In the genomic region with DNA sequence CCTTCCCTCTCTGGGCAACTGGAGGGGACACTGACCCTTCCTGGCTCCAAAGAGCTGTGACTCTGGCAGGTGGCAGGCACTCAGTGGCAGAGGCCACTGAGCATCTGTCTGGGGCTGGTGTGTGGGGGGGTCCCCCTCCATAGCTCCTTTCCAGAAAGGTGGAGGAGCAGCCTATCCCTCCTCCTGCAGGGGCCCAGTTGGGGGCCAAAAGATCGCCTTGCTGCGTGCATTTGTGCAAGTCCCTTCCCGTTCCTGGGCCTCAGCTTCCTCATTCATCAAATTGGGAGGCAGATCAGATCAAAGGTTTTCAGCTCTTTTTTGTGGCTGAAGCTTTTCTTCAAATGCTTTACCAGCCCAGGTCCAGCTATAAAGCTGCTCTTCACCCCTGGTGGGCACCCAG, we compare ENCODE assay signal across 17 cellular contexts.
"Had no signal": no experiment of that assay in that cellular context is flagged by ENCODE, and none has a peak within 500 bp of the region (broad histone marks: within the 10 kb centered on the region; RNA-seq: fewer than 3 reads in every experiment).

No MANE protein-coding gene starts in this region.

- H3K27ac Mint-ChIP-seq: activated B cell treated with CpG ODN at 0.5 μM for 24 hours; activated CD4-positive, alpha-beta T cell treated with anti-CD3 and anti-CD28 coated beads, Interleukin-2, amount 10 ng/mL, durations not matched to agents 24 days and 14 days; activated T-helper 2 cell treated with anti-CD3 and anti-CD28 coated beads, Interferon-gamma antibody, Interleukin-2, Interleukin-4, amounts not matched to agents 10 μg/mL and 5 μg/mL and 100 μg/mL, durations not matched to agents 14 hours and 24 hours and 36 hours; natural killer cell treated with Interleukin-12 subunit alpha and Interleukin-12 subunit beta and Interleukin-15 and Interleukin-18, amount 100 ng/mL, for 72 hours; stimulated activated naive CD8-positive, alpha-beta T cell treated with anti-CD3 and anti-CD28 coated beads, Interleukin-15, Interleukin-2, amounts not matched to agents 100 ng/mL and 50 ng/mL, for 24 hours had no signal

- H3K36me3 Mint-ChIP-seq: natural killer cell treated with Interleukin-12 subunit alpha and Interleukin-12 subunit beta and Interleukin-15 and Interleukin-18, amount 100 ng/mL, for 72 hours had no signal

- DNase-seq: activated B cell treated with CpG ODN at 0.5 μM for 24 hours; activated CD8-positive, alpha-beta memory T cell treated with anti-CD3 and anti-CD28 coated beads for 24 hours; activated naive CD4-positive, alpha-beta T cell treated with anti-CD3 and anti-CD28 coated beads, Interleukin-2, amount 50 U/mL, for 16 hours; caudate nucleus; colonic mucosa; effector CD4-positive, alpha-beta T cell; foreskin melanocyte; mammary epithelial cell; stimulated activated CD8-positive, alpha-beta memory T cell treated with anti-CD3 and anti-CD28 coated beads, Interleukin-4, amount 100 ng/mL, for 48 hours; testis had no signal

- ATAC-seq: left colon; natural killer cell treated with Interleukin-12 subunit alpha and Interleukin-12 subunit beta and Interleukin-15 and Interleukin-18, amount 100 ng/mL, for 72 hours; sciatic nerve had no signal

- H3K4me3 Mint-ChIP-seq: activated CD4-positive, alpha-beta T cell treated with anti-CD3 and anti-CD28 coated beads, Interleukin-2, amount 10 ng/mL, durations not matched to agents 24 days and 14 days; natural killer cell treated with Interleukin-12 subunit alpha and Interleukin-12 subunit beta and Interleukin-15 and Interleukin-18, amount 100 ng/mL, for 72 hours; stimulated activated naive CD8-positive, alpha-beta T cell treated with anti-CD3 and anti-CD28 coated beads, Interleukin-15, Interleukin-2, amounts not matched to agents 100 ng/mL and 50 ng/mL, for 24 hours had no signal

- H3K27me3 Mint-ChIP-seq: activated B cell treated with CpG ODN at 0.5 μM for 24 hours; stimulated activated naive CD8-positive, alpha-beta T cell treated with anti-CD3 and anti-CD28 coated beads, Interleukin-15, Interleukin-2, amounts not matched to agents 100 ng/mL and 50 ng/mL, for 24 hours had no signal

- H3K9me3 Mint-ChIP-seq: activated B cell treated with CpG ODN at 0.5 μM for 24 hours; activated CD4-positive, alpha-beta T cell treated with anti-CD3 and anti-CD28 coated beads, Interleukin-2, amount 10 ng/mL, durations not matched to agents 24 days and 14 days; activated T-helper 2 cell treated with anti-CD3 and anti-CD28 coated beads, Interferon-gamma antibody, Interleukin-2, Interleukin-4, amounts not matched to agents 10 μg/mL and 5 μg/mL and 100 μg/mL, durations not matched to agents 14 hours and 24 hours and 36 hours; natural killer cell treated with Interleukin-12 subunit alpha and Interleukin-12 subunit beta and Interleukin-15 and Interleukin-18, amount 100 ng/mL, for 72 hours; stimulated activated naive CD8-positive, alpha-beta T cell treated with anti-CD3 and anti-CD28 coated beads, Interleukin-15, Interleukin-2, amounts not matched to agents 100 ng/mL and 50 ng/mL, for 24 hours had no signal

- H3K4me3 ChIP-seq: adrenal gland, colonic mucosa, testis had no signal

- H3K27ac ChIP-seq: colonic mucosa, testis had no signal
